Comparison of ENCODE assay signal across 8 cellular contexts in the genomic region with DNA sequence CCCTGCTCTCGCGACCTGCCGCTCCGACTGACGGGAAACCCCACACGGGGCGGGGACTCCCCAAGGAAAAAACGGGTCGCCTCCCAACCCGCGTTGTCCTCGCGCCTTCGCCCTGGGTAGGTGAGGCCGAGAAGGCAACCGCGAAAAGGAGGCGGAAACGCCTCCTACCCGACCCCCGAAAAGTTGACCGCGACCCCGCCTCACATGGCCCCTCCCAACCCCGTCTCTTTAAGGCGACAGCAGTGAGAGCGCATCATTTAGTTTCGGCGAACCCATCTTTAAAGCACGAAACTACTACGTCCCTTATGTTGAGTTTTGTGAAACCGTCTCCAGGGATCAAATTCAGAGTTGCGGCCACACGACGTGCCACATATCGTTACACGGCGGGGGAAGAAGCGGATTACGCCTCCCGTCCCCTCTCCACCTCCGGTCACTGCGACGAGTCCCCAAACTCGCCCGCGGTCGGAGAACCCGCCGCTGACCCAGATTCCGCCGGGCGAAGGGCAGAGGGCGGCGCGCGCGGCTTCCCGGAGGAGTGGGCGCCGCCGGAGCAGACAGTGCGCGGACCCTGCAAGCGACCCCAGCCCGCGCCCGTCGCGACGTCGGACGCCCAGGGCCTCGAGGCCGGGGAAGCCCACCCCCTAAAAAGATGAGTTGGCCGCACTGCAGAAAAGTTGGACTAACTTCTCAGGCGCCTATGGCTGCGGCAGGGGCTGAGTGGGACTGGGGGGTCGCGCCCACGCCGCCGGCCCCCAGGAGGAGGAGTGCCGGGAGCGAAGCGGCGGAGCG. TPM values are rescaled to one million over a fixed set of nuclear protein-coding genes. Genes with fewer than 3 reads are reported as not detected.
DNase-seq lines count a peak whose midpoint lies in the region; ATAC-seq and TF ChIP-seq lines count a peak whose summit lies in the region.

No MANE protein-coding gene starts in this region.

- POLR2A ChIA-PET in activated CD4-positive, alpha-beta T cell treated with anti-CD3 and anti-CD28 coated beads, Interleukin-2, amount 10 ng/mL, durations not matched to agents 7 days and 5 days (lab: Charles Lee): no interaction called here

- intact Hi-C loops in lower leg skin (cut with DNase I; ENCODE audit: low total_unique reads): no loop called here

- H3K4me3 ChIP-seq in lower leg skin (ENCODE audit: low read depth, poor library complexity, severe bottlenecking): peak overlapping the region; percentile 74

- no peak overlapping the region for H3K4me3 Mint-ChIP-seq in activated CD4-positive, alpha-beta T cell treated with anti-CD3 and anti-CD28 coated beads, Interleukin-2, amount 10 ng/mL, durations not matched to agents 7 days and 5 days

- CTCF ChIA-PET in activated CD4-positive, alpha-beta T cell treated with anti-CD3 and anti-CD28 coated beads, Interleukin-2, amount 10 ng/mL, durations not matched to agents 7 days and 5 days (lab: Charles Lee): interaction anchor here (1.0 kb wide), 1 partner anchor 346 kb away, joined by 3 read pairs; no protein-coding TSS in a partner anchor

- peaks cover 19% of the 10 kb centered on the region for H3K36me3 Mint-ChIP-seq in activated CD4-positive, alpha-beta T cell treated with anti-CD3 and anti-CD28 coated beads, Interleukin-2, amount 10 ng/mL, durations not matched to agents 7 days and 5 days (ENCODE audit: low read depth)

- H3K9me3 Mint-ChIP-seq in activated CD4-positive, alpha-beta T cell treated with anti-CD3 and anti-CD28 coated beads, Interleukin-2, amount 10 ng/mL, durations not matched to agents 7 days and 5 days: no peaks in the 10 kb centered on the region

- 1% methylated on average over 65 to 75 of the region's 88 CpGs for WGBS in lower leg skin, 2 donors

- peak; percentile 63 for DNase-seq in 8988T
- peak; percentile 39 to 75 for DNase-seq in NCI-H446 (lab: John Stamatoyannopoulos, UW)
- DNase-seq in activated CD4-positive, alpha-beta T cell treated with anti-CD3 and anti-CD28 coated beads, Interleukin-2, amount 10 ng/mL, durations not matched to agents 7 days and 5 days: peak; percentile 91
- peak; percentile 39 for DNase-seq in dedifferentiated amniotic fluid mesenchymal stem cell (ENCODE audit: extremely low spot score)
- peak; percentile 83 to 98 for DNase-seq in lower leg skin (ENCODE audit: low spot score in 2 of 2)
- peak; percentile 71 to 83 (median 75) for DNase-seq in stimulated activated CD4-positive, alpha-beta T cell treated with anti-CD3 and anti-CD28 coated beads, TNF-alpha, amount 100 ng/mL, for 1 hour (ENCODE audit: low read depth in 3 of 3, low spot score in 1 of 3)

- no peaks in the 10 kb centered on the region for H3K27me3 Mint-ChIP-seq in activated CD4-positive, alpha-beta T cell treated with anti-CD3 and anti-CD28 coated beads, Interleukin-2, amount 10 ng/mL, durations not matched to agents 7 days and 5 days

- peak; percentile 55 for ATAC-seq in GM18502 (IDR thresholded peaks at IDR 0.05; ENCODE audit: poor library complexity, unreplicated experiment)
- peak; percentile 44 for ATAC-seq in HG02981 (IDR thresholded peaks at IDR 0.05; ENCODE audit: unreplicated experiment)

- H3K4me1 Mint-ChIP-seq in activated CD4-positive, alpha-beta T cell treated with anti-CD3 and anti-CD28 coated beads, Interleukin-2, amount 10 ng/mL, durations not matched to agents 7 days and 5 days: peaks cover 20% of the 10 kb centered on the region

- TF ChIP-seq POLR2A in lower leg skin (IDR thresholded peaks at IDR 0.05): peak in 1 of 2 donors; percentile 20

- no peak for TF ChIP-seq CTCF in lower leg skin (IDR thresholded peaks at IDR 0.05)

- H3K27ac Mint-ChIP-seq in activated CD4-positive, alpha-beta T cell treated with anti-CD3 and anti-CD28 coated beads, Interleukin-2, amount 10 ng/mL, durations not matched to agents 7 days and 5 days: no peak overlapping the region

RNA-seq across cellular contexts. Expression of a gene that starts 1.1 kb away (rescaled TPM):
- 100 to 1,000 TPM; 164 to 173 TPM for total RNA-seq in activated CD4-positive, alpha-beta T cell treated with anti-CD3 and anti-CD28 coated beads, Interleukin-2, amount 10 ng/mL, durations not matched to agents 7 days and 5 days
- 10 to 100 TPM; 12.3 to 14.2 (median 13.2) TPM for total RNA-seq in lower leg skin

RNA-seq across cellular contexts. Expression of a gene that starts 22.7 kb away (rescaled TPM):
- not detected for total RNA-seq in activated CD4-positive, alpha-beta T cell treated with anti-CD3 and anti-CD28 coated beads, Interleukin-2, amount 10 ng/mL, durations not matched to agents 7 days and 5 days
- 1 to 10 TPM in 1 of 4 donors, under 1 TPM in 3; 0.30 to 1.8 (median 0.51) TPM for total RNA-seq in lower leg skin

RNA-seq across cellular contexts. Expression of a gene that starts 34.0 kb away (rescaled TPM):
- total RNA-seq in activated CD4-positive, alpha-beta T cell treated with anti-CD3 and anti-CD28 coated beads, Interleukin-2, amount 10 ng/mL, durations not matched to agents 7 days and 5 days: 100 to 1,000 TPM; 130 to 137 TPM
- total RNA-seq in lower leg skin: 100 to 1,000 TPM; 113 to 139 (median 126) TPM

RNA-seq across cellular contexts. Expression of a gene that starts 37.7 kb away (rescaled TPM):
- 1 to 10 TPM; 2.4 to 3.5 TPM for total RNA-seq in activated CD4-positive, alpha-beta T cell treated with anti-CD3 and anti-CD28 coated beads, Interleukin-2, amount 10 ng/mL, durations not matched to agents 7 days and 5 days
- 1 to 10 TPM in 2 of 4 donors, under 1 TPM in 1, not detected in 1; 0.46 to 3.4 (median 3.4) TPM for total RNA-seq in lower leg skin

RNA-seq across cellular contexts. Expression of a gene that starts 47.5 kb away (rescaled TPM):
- 1 to 10 TPM; 1.7 to 2.1 TPM for total RNA-seq in activated CD4-positive, alpha-beta T cell treated with anti-CD3 and anti-CD28 coated beads, Interleukin-2, amount 10 ng/mL, durations not matched to agents 7 days and 5 days
- 10 to 100 TPM; 16.1 to 34.8 (median 23.4) TPM for total RNA-seq in lower leg skin

Comparison
In these comparisons a context has a peak if more than half of its experiments do, and no peak if none do; other contexts are left out.
1. Peak in every context shown above with its lines: DNase-seq, ATAC-seq and H3K4me3 ChIP-seq.
2. DNase-seq: peak in every context shown above with its lines; median percentile 91 in activated CD4-positive, alpha-beta T cell treated with anti-CD3 and anti-CD28 coated beads, Interleukin-2, amount 10 ng/mL, durations not matched to agents 7 days and 5 days; 90 in lower leg skin; 75 in stimulated activated CD4-positive, alpha-beta T cell treated with anti-CD3 and anti-CD28 coated beads, TNF-alpha, amount 100 ng/mL, for 1 hour; 63 in 8988T; 57 in NCI-H446; 39 in dedifferentiated amniotic fluid mesenchymal stem cell.
3. RNA of a gene that starts 1.1 kb away (total RNA-seq): 164 to 173 TPM in activated CD4-positive, alpha-beta T cell treated with anti-CD3 and anti-CD28 coated beads, Interleukin-2, amount 10 ng/mL, durations not matched to agents 7 days and 5 days; 12.3 to 14.2 TPM in lower leg skin; every median in the first group is over 10 times any median in the second.